In the genomic region with DNA sequence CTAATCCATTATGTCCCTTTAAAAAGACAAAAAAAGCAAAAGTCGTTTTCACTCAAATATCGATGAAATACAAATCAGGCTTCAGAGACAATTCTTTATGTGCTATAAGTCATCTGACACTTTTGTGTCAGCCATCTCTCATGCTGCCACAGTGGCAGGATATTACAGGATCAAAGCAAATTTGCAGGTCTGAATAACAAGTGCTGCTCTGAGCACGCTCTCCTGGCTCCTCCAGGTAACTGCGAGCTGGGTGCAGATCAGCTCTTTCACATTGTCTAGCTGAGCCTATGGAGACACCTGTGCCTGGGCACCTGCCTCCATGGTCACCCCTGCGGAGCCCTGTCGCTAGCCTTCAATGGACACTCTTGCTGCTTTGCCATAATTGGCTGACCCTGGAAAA, we compare ENCODE assay signal across 26 cellular contexts.
DNase-seq lines count a peak whose midpoint lies in the region; ATAC-seq, FAIRE-seq and TF ChIP-seq lines count a peak whose summit lies in the region.
"Had no signal": no experiment of that assay in that cellular context is flagged by ENCODE, and none has a peak within 500 bp of the region (broad histone marks: within the 10 kb centered on the region; RNA-seq: fewer than 3 reads in every experiment).

No MANE protein-coding gene starts in this region.

- TF ChIP-seq CTCF in HepG2 (CRISPR knock-in tag; IDR thresholded peaks at IDR 0.05) = no peak

- H3K79me2 ChIP-seq in HepG2 (ENCODE audit: insufficient read depth, low read length) = no peaks in the 10 kb centered on the region
- H3K79me2 ChIP-seq: hepatocyte had no signal

- POLR2A ChIA-PET in HepG2 (lab: Yijun Ruan, JAX) = no interaction called here

- no TSS peak for BruUV-seq in HepG2 (replicated peaks; lab: Mats Ljungman, UMichigan)

- intact Hi-C loops in HepG2 (cut with micrococcal nuclease; ENCODE audit: unreplicated experiment) = no loop called here

- DNase-seq in DMS153 (lab: John Stamatoyannopoulos, UW) (peak; percentile 16), DMS153 treated with DMSO at 0.1 percent for 48 hours (lab: John Stamatoyannopoulos, UW; ENCODE audit: unreplicated experiment) (no peak), NCI-H146 (lab: John Stamatoyannopoulos, UW) (peak; percentile 73), SW480 (ENCODE audit: low spot score) (peak; percentile 16), HepG2 (ENCODE audit: low spot score) (no peak)
- DNase-seq in activated CD4-positive, alpha-beta T cell treated with anti-CD3 and anti-CD28 coated beads, Interleukin-2, amount 50 U/mL, for 1 hour = no peak
- DNase-seq: activated B cell treated with CpG ODN at 0.5 μM for 24 hours; activated CD8-positive, alpha-beta memory T cell treated with anti-CD3 and anti-CD28 coated beads, Interleukin-2, amount 10 ng/mL, durations not matched to agents 7 days and 5 days; activated naive CD8-positive, alpha-beta T cell treated with anti-CD3 and anti-CD28 coated beads, Interleukin-2, amount 50 U/mL, for 24 hours; activated T-cell treated with anti-CD3 and anti-CD28 coated beads, Interleukin-2, amount 50 U/mL, for 48 hours; CD4-positive, alpha-beta T cell; left colon; NCI-H187; SIG-M5; stimulated activated CD4-positive, alpha-beta T cell treated with anti-CD3 and anti-CD28 coated beads, Interleukin-15, amount 100 ng/mL, for 24 hours; SW 1271 had no signal

- H3K9ac ChIP-seq in HepG2 (ENCODE audit: insufficient read depth, low read depth, low read length) = no peak overlapping the region

- H3K4me3 ChIP-seq in HepG2 (replicated peaks in 1 of 3; ENCODE audit: insufficient read depth in 1 of 3, low read depth in 2 of 3, low read length in 3 of 3) = no peak overlapping the region
- H3K4me3 ChIP-seq: hepatocyte, prostate gland, vagina had no signal

- TF ChIP-seq EP300 in HepG2 (IDR thresholded peaks at IDR 0.05; ENCODE audit: low read depth in 2 of 2, low read length in 2 of 2) (no peak), HepG2 (CRISPR knock-in tag; IDR thresholded peaks at IDR 0.05; ENCODE audit: borderline replicate concordance) (no peak)

- H3K27ac ChIP-seq in HepG2 (ENCODE audit: extremely low read length, insufficient read depth, low read length) = no peak overlapping the region
- H3K27ac ChIP-seq: 22Rv1, hepatocyte, prostate gland, vagina had no signal

- H3K4me2 ChIP-seq in HepG2 (ENCODE audit: low read depth, low read length) = no peak overlapping the region
- H3K4me2 ChIP-seq: hepatocyte had no signal

- H2AFZ ChIP-seq in HepG2 (ENCODE audit: low read length) = no peak overlapping the region
- H2AFZ ChIP-seq: hepatocyte had no signal

- in situ Hi-C loops in HepG2 (cut with HindIII; ENCODE audit: extremely low pct_ligation_motif_present, low pct_unique_long_range_greater_than_20kb) = no loop called here

- H4K20me1 ChIP-seq in HepG2 (ENCODE audit: insufficient read depth, low read length) = no peaks in the 10 kb centered on the region

- peaks cover 14% of the 10 kb centered on the region for H3K4me1 ChIP-seq in HepG2 (ENCODE audit: insufficient read depth, low read length)
- H3K4me1 ChIP-seq: prostate gland, vagina had no signal

- no peak for TF ChIP-seq POLR2A in HepG2 (IDR thresholded peaks at IDR 0.05; ENCODE audit: insufficient read depth in 1 of 2, low read depth in 2 of 2, low read length in 2 of 2)

- CTCF ChIA-PET in HepG2 (lab: Yijun Ruan, JAX; ENCODE audit: low intra/inter-chr PET ratio, low total read pairs) = no interaction called here

- 94% methylated on average over 5 of the region's 6 CpGs for WGBS in HepG2 (ENCODE audit: low lambda C conversion rate)

- H3K36me3 ChIP-seq in HepG2 (replicated peaks in 1 of 2; ENCODE audit: control insufficient read depth in 1 of 2, insufficient read depth in 2 of 2, low read length in 2 of 2) = no peaks in the 10 kb centered on the region; a peak in 1 of 5 replicates
- H3K36me3 ChIP-seq: prostate gland, vagina had no signal

- ATAC-seq in HepG2 = peak; percentile 47; the same call in 2 of the 3 replicates
- no peak for ATAC-seq in GM21526 (IDR thresholded peaks at IDR 0.05; ENCODE audit: low FRiP score, unreplicated experiment)
- ATAC-seq in HG03378 (IDR thresholded peaks at IDR 0.05; ENCODE audit: unreplicated experiment) = no peak
- ATAC-seq: activated CD8-positive, alpha-beta memory T cell treated with anti-CD3 and anti-CD28 coated beads, Interleukin-2, amount 10 ng/mL, durations not matched to agents 7 days and 5 days; activated naive CD8-positive, alpha-beta T cell treated with anti-CD3 and anti-CD28 coated beads, Interleukin-2, amount 50 U/mL, for 24 hours; left colon; Panc1 had no signal

- FAIRE-seq in HepG2 (lab: Jason Lieb, UNC) = no peak
- FAIRE-seq: frontal cortex, G401.6, GM19239 had no signal

- H3K9me3 ChIP-seq in HepG2 (ENCODE audit: low read length) = no peaks in the 10 kb centered on the region
- H3K9me3 ChIP-seq: prostate gland, vagina had no signal

- no peak for TF ChIP-seq RAD21 in HepG2 (CRISPR knock-in tag; IDR thresholded peaks at IDR 0.05)

- no peaks in the 10 kb centered on the region for H3K27me3 ChIP-seq in HepG2 (ENCODE audit: control insufficient read depth in 1 of 2, insufficient read depth in 2 of 2, low read length in 2 of 2)
- H3K27me3 ChIP-seq: hepatocyte, vagina had no signal

TF ChIP-seq in HepG2, 621 proteins besides CTCF, POLR2A, EP300 and RAD21:
- 0 out of 2 replicates have a peak, but pooled peaks have one; percentile 9 for TF ChIP-seq STAG1 (CRISPR knock-in tag; IDR thresholded peaks at IDR 0.05)
- TF ChIP-seq ZFP1 (CRISPR knock-in tag; IDR thresholded peaks at IDR 0.05) = no peak

Comparison
In these comparisons a context has a peak if more than half of its experiments do, and no peak if none do; other contexts are left out.
1. DNase-seq: peak in DMS153 (single experiment), NCI-H146 (single experiment) and SW480 (single experiment); none in DMS153 treated with DMSO at 0.1 percent for 48 hours (single experiment), HepG2 (single experiment) and activated CD4-positive, alpha-beta T cell treated with anti-CD3 and anti-CD28 coated beads, Interleukin-2, amount 50 U/mL, for 1 hour (single experiment).